ENCODE assay signal across 20 cellular contexts in genomic region chr4:175871774-175872405, GRCh38. TPM values are rescaled to one million over a fixed set of nuclear protein-coding genes. Genes with fewer than 3 reads are reported as not detected.
"Had no signal": no experiment of that assay in that cellular context is flagged by ENCODE, and none has a peak within 500 bp of the region (broad histone marks: within the 10 kb centered on the region; RNA-seq: fewer than 3 reads in every experiment).

No MANE protein-coding gene starts in this region.

- H3K9me3 ChIP-seq: esophagus muscularis mucosa had no signal

- H3K4me3 ChIP-seq: coronary artery, esophagus muscularis mucosa had no signal

- DNase-seq: activated CD4-positive, alpha-beta memory T cell treated with anti-CD3 and anti-CD28 coated beads, Interleukin-2, amount 10 ng/mL, durations not matched to agents 7 days and 5 days; activated CD4-positive, alpha-beta T cell treated with anti-CD3 and anti-CD28 coated beads for 36 hours; activated naive CD4-positive, alpha-beta T cell treated with anti-CD3 and anti-CD28 coated beads, Interleukin-2, amount 10 ng/mL, durations not matched to agents 7 days and 5 days; activated T-cell treated with anti-CD3 and anti-CD28 coated beads, Interleukin-2, amount 50 U/mL, for 24 hours; brain microvascular endothelial cell; effector CD4-positive, alpha-beta T cell; hypothalamus; kidney glomerular epithelial cell; left ventricle myocardium superior; mesendoderm; right cardiac atrium; small intestine; stimulated activated CD4-positive, alpha-beta T cell treated with anti-CD3 and anti-CD28 coated beads, Interleukin-4, amount 100 ng/mL, for 24 hours; stimulated activated naive CD4-positive, alpha-beta T cell treated with Interleukin-2 at 50 U/mL for 16 hours; substantia nigra; trophoblast cell; WERI-Rb-1 had no signal

- H3K27me3 ChIP-seq: brain microvascular endothelial cell, esophagus muscularis mucosa had no signal

- FAIRE-seq: small intestine had no signal

- ATAC-seq: activated CD4-positive, alpha-beta T cell treated with anti-CD3 and anti-CD28 coated beads for 36 hours; left ventricle myocardium superior; right cardiac atrium had no signal

- H3K36me3 ChIP-seq: brain microvascular endothelial cell, esophagus muscularis mucosa, WERI-Rb-1 had no signal

- H3K27ac ChIP-seq: brain microvascular endothelial cell, coronary artery, esophagus muscularis mucosa, WERI-Rb-1 had no signal

RNA-seq across cellular contexts. Expression of gene GPM6A, which starts 59.8 kb away (rescaled TPM):
- total RNA-seq: activated CD4-positive, alpha-beta memory T cell treated with anti-CD3 and anti-CD28 coated beads, Interleukin-2, amount 10 ng/mL, durations not matched to agents 7 days and 5 days; activated CD4-positive, alpha-beta T cell treated with anti-CD3 and anti-CD28 coated beads for 36 hours; T-helper 1 cell treated with Interleukin-12 subunit alpha and Interleukin-12 subunit beta and Interleukin-4 antibody, amounts not matched to agents 30 ng/mL and 1 ng/mL, for 36 hours had no signal
